In the genomic region with DNA sequence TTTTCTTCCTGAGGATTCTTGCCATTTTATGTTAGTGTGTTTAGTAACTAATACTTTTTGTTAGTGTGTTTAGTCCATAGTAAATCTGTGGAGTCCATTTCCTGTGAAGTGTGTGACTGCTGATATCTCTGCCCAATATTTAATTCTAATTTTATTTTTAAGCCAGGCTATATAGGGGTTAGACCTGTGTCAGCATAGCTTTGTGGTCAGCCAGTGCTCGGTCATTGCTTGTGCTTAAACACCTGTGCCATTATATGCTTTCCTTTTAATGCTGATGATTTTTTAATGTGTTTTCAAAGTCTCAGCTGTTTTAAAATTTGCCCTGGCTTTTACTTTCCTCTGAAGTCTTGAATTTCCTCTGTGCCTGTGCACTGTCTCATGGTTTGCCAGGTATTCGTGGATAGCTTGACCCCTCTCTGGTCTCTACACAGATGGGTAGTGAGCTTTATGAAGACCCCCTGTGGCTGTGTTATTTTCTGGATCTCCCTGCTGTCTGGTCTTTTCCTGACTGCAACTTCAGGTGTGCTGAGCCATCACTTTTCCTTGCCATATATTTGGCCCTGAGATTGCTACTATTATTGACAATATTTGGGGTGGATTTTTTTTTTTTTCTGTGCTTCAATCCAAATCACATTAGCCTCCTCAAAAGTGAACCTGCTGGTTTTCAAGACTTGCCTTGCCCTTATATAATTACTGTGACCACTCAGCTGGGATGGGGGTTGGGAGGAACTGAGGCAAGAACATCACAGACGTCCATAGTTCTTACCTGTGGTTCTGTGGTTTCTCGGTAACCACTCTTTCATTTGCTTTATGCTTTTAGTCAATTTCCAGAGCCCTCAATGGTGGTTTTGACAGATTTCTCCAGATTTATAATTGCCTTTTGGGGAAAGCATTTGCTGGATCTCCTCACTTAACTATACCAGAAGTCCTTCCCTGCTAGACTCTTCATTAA, we compare ENCODE assay signal across 1 cellular context.
TF ChIP-seq lines count a peak whose summit lies in the region.

No MANE protein-coding gene starts in this region.

TF ChIP-seq in GM12878, 131 proteins besides CTCF, POLR2A, EP300 and RAD21 (continued from another document):
- TF ChIP-seq EED (IDR thresholded peaks at IDR 0.05; ENCODE audit: low read depth), result 0 out of 2 replicates have a peak, but pooled peaks have one; percentile 25
- TF ChIP-seq, protein P1, sequence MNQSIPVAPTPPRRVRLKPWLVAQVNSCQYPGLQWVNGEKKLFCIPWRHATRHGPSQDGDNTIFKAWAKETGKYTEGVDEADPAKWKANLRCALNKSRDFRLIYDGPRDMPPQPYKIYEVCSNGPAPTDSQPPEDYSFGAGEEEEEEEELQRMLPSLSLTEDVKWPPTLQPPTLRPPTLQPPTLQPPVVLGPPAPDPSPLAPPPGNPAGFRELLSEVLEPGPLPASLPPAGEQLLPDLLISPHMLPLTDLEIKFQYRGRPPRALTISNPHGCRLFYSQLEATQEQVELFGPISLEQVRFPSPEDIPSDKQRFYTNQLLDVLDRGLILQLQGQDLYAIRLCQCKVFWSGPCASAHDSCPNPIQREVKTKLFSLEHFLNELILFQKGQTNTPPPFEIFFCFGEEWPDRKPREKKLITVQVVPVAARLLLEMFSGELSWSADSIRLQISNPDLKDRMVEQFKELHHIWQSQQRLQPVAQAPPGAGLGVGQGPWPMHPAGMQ (IDR thresholded peaks at IDR 0.05; ENCODE audit: borderline replicate concordance), result no peak
